Comparison of ENCODE assay signal across 8 cellular contexts in genomic region chr9:83707768-83708514, GRCh38. TPM values are rescaled to one million over a fixed set of nuclear protein-coding genes. Genes with fewer than 3 reads are reported as not detected.
DNase-seq lines count a peak whose midpoint lies in the region; ATAC-seq and TF ChIP-seq lines count a peak whose summit lies in the region.

Gene UBQLN1, minus strand, starts transcription at chr9:83707958. Its CDS starts 279 bp downstream, at chr9:83707679.

- H3K27ac Mint-ChIP-seq in activated naive CD8-positive, alpha-beta T cell: peak within 1 kb of the TSS; percentile 96
- H3K27ac Mint-ChIP-seq in glutamatergic neuron (ENCODE audit: unreplicated experiment): peak within 1 kb of the TSS; percentile 100

- H2AFZ ChIP-seq in osteoblast (ENCODE audit: low read length): peak within 1 kb of the TSS; percentile 96

- intact Hi-C loops in testis (cut with DNase I; ENCODE audit: low total_unique reads): no loop called here

- H3K27me3 Mint-ChIP-seq in activated naive CD8-positive, alpha-beta T cell: no peaks in the 10 kb centered on the region
- H3K27me3 Mint-ChIP-seq in glutamatergic neuron (ENCODE audit: unreplicated experiment): peaks cover 8% of the 10 kb centered on the region

- ATAC-seq in HG02678 (IDR thresholded peaks at IDR 0.05; ENCODE audit: unreplicated experiment): peak; percentile 78

- H3K9me3 ChIP-seq in osteoblast (ENCODE audit: low read depth, low read length) (no peaks in the 10 kb centered on the region), testis (no peaks in the 10 kb centered on the region)

- H3K36me3 ChIP-seq in osteoblast (ENCODE audit: insufficient read depth, low read length) (no peaks in the 10 kb centered on the region), testis (ENCODE audit: low read depth, missing control alignments) (no peaks in the 10 kb centered on the region)

- no peaks in the 10 kb centered on the region for H3K9me3 Mint-ChIP-seq in activated naive CD8-positive, alpha-beta T cell (ENCODE audit: low read depth)
- peaks cover 16% of the 10 kb centered on the region for H3K9me3 Mint-ChIP-seq in glutamatergic neuron (ENCODE audit: unreplicated experiment)

- whole genome bisulfite sequencing in testis, 2 donors: 0% methylated on average over 46 to 58 of the region's 67 CpGs

- H3K27me3 ChIP-seq in osteoblast (ENCODE audit: insufficient read depth, low read length): no peaks in the 10 kb centered on the region
- no peaks in the 10 kb centered on the region for H3K27me3 ChIP-seq in testis

- peaks cover 44% of the 10 kb centered on the region for H3K4me1 Mint-ChIP-seq in activated naive CD8-positive, alpha-beta T cell (ENCODE audit: low read depth)
- peaks cover 14% of the 10 kb centered on the region for H3K4me1 Mint-ChIP-seq in glutamatergic neuron (ENCODE audit: low read depth, unreplicated experiment)

- TF ChIP-seq POLR2A in testis (IDR thresholded peaks at IDR 0.05): peak; percentile 29

- H3K79me2 ChIP-seq in osteoblast (ENCODE audit: insufficient read depth, low read length): peaks cover 48% of the 10 kb centered on the region

- H3K4me1 ChIP-seq in osteoblast (ENCODE audit: insufficient read depth, low read length) (peaks cover 11% of the 10 kb centered on the region), testis (peaks cover 18% of the 10 kb centered on the region)

- peaks cover 33% of the 10 kb centered on the region for H4K20me1 ChIP-seq in osteoblast (ENCODE audit: insufficient read depth, low read length)

- peak within 1 kb of the TSS; percentile 97 for H3K4me2 ChIP-seq in osteoblast (ENCODE audit: insufficient read depth, low read length)

- DNase-seq in GM12864 (ENCODE audit: low read depth) (peak; percentile 90), NCI-H1105 treated with DMSO at 0.1 percent for 48 hours (lab: John Stamatoyannopoulos, UW) (peak; percentile 89), SKM-1 treated with dmso at 0.1 percent for 144 hours (lab: John Stamatoyannopoulos, UW; ENCODE audit: unreplicated experiment) (peak; percentile 61), glutamatergic neuron (peak; percentile 92), osteoblast (ENCODE audit: insufficient read length, low spot score, missing footprints) (peak; percentile 96), testis (peak; percentile 96)

- peaks cover 16% of the 10 kb centered on the region for H3K36me3 Mint-ChIP-seq in activated naive CD8-positive, alpha-beta T cell
- H3K36me3 Mint-ChIP-seq in glutamatergic neuron (ENCODE audit: unreplicated experiment): no peaks in the 10 kb centered on the region

- peak within 1 kb of the TSS; percentile 100 for H3K27ac ChIP-seq in osteoblast (ENCODE audit: low read depth, low read length)
- peak within 1 kb of the TSS; percentile 99 for H3K27ac ChIP-seq in testis

- H3K4me3 Mint-ChIP-seq in activated naive CD8-positive, alpha-beta T cell: peak within 1 kb of the TSS; percentile 91
- peak within 1 kb of the TSS; percentile 95 for H3K4me3 Mint-ChIP-seq in glutamatergic neuron (ENCODE audit: unreplicated experiment)

- TF ChIP-seq CTCF in GM12864 (IDR thresholded peaks at IDR 0.05; ENCODE audit: low read depth, low read length, missing control alignments) (no peak), glutamatergic neuron (IDR thresholded peaks at IDR 0.05; ENCODE audit: partially characterized antibody, unreplicated experiment) (no peak), osteoblast (IDR thresholded peaks at IDR 0.05; ENCODE audit: extremely low read depth, low read depth, low read length) (no peak), testis (IDR thresholded peaks at IDR 0.05) (peak in 1 of 3 experiments; percentile 16)

- H3K4me3 ChIP-seq in GM12864 (ENCODE audit: low read depth, low read length) (peak within 1 kb of the TSS; percentile 87), osteoblast (ENCODE audit: insufficient read depth, low read length) (peak within 1 kb of the TSS; percentile 98), testis (peak within 1 kb of the TSS; percentile 97 to 98)

RNA-seq across cellular contexts. Expression of gene UBQLN1, which starts in this region (rescaled TPM):
- 188 TPM for total RNA-seq in glutamatergic neuron (ENCODE audit: unreplicated experiment)
- total RNA-seq in osteoblast: 114 and 117 TPM in 2 replicates
- 100 to 1,000 TPM; 146 to 147 TPM for total RNA-seq in testis
- 86.5 TPM for polyA plus RNA-seq in testis (ENCODE audit: insufficient read depth, low read depth, low replicate concordance)

Comparison
In these comparisons a context has a peak if more than half of its experiments do, and no peak if none do; other contexts are left out.
1. Peak in every context shown above with its lines: DNase-seq, ATAC-seq, H3K4me3 ChIP-seq and H3K27ac ChIP-seq.